ENCODE assay signal across 17 cellular contexts in genomic region chr4:133997440-133997839, GRCh38.
"Had no signal": no experiment of that assay in that cellular context is flagged by ENCODE, and none has a peak within 500 bp of the region (broad histone marks: within the 10 kb centered on the region; RNA-seq: fewer than 3 reads in every experiment).

No MANE protein-coding gene starts in this region.

- H3K9me3 ChIP-seq: body of pancreas, esophagus muscularis mucosa, gastrocnemius medialis, psoas muscle, right lobe of liver, testis, upper lobe of left lung had no signal

- H3K4me1 ChIP-seq: body of pancreas, esophagus muscularis mucosa, gastrocnemius medialis, heart left ventricle, psoas muscle, right lobe of liver, testis, upper lobe of left lung had no signal

- H3K4me3 Mint-ChIP-seq: activated B cell treated with CpG ODN at 0.5 μM for 24 hours; activated CD4-positive, alpha-beta T cell treated with anti-CD3 and anti-CD28 coated beads, Interleukin-2, amount 10 ng/mL, durations not matched to agents 7 days and 5 days; immature natural killer cell; neural crest cell; stimulated activated naive CD8-positive, alpha-beta T cell treated with anti-CD3 and anti-CD28 coated beads, Interleukin-15, amount 100 ng/mL, for 72 hours had no signal

- H3K4me3 ChIP-seq: body of pancreas, esophagus muscularis mucosa, gastrocnemius medialis, heart left ventricle, psoas muscle, right lobe of liver, testis, upper lobe of left lung had no signal

- H3K27ac ChIP-seq: body of pancreas, esophagus muscularis mucosa, gastrocnemius medialis, heart left ventricle, psoas muscle, right lobe of liver, testis, upper lobe of left lung had no signal

- H3K4me1 Mint-ChIP-seq: activated B cell treated with CpG ODN at 0.5 μM for 24 hours; activated CD4-positive, alpha-beta T cell treated with anti-CD3 and anti-CD28 coated beads, Interleukin-2, amount 10 ng/mL, durations not matched to agents 7 days and 5 days; immature natural killer cell; neural crest cell; stimulated activated naive CD8-positive, alpha-beta T cell treated with anti-CD3 and anti-CD28 coated beads, Interleukin-15, amount 100 ng/mL, for 72 hours had no signal

- H3K27me3 Mint-ChIP-seq: activated B cell treated with CpG ODN at 0.5 μM for 24 hours; activated CD4-positive, alpha-beta T cell treated with anti-CD3 and anti-CD28 coated beads, Interleukin-2, amount 10 ng/mL, durations not matched to agents 7 days and 5 days; stimulated activated naive CD8-positive, alpha-beta T cell treated with anti-CD3 and anti-CD28 coated beads, Interleukin-15, amount 100 ng/mL, for 72 hours had no signal

- H3K27me3 ChIP-seq: body of pancreas, esophagus muscularis mucosa, gastrocnemius medialis, heart left ventricle, right lobe of liver, testis, upper lobe of left lung had no signal

- H3K36me3 ChIP-seq: esophagus muscularis mucosa, gastrocnemius medialis, heart left ventricle, right lobe of liver, upper lobe of left lung had no signal

- DNase-seq: activated B cell treated with CpG ODN at 0.5 μM for 24 hours; activated CD4-positive, alpha-beta T cell treated with anti-CD3 and anti-CD28 coated beads, Interleukin-2, amount 10 ng/mL, durations not matched to agents 7 days and 5 days; activated CD8-positive, alpha-beta memory T cell treated with anti-CD3 and anti-CD28 coated beads for 24 hours; activated naive CD4-positive, alpha-beta T cell treated with Interleukin-2 at 50 U/mL for 16 hours; body of pancreas; caudate nucleus; gastrocnemius medialis; heart left ventricle; immature natural killer cell; midbrain; psoas muscle; right lobe of liver; stimulated activated naive CD8-positive, alpha-beta T cell treated with anti-CD3 and anti-CD28 coated beads, Interleukin-15, amount 100 ng/mL, for 72 hours; testis; upper lobe of left lung had no signal

- ATAC-seq: body of pancreas; gastrocnemius medialis; heart left ventricle; psoas muscle; right lobe of liver; stimulated activated naive CD8-positive, alpha-beta T cell treated with anti-CD3 and anti-CD28 coated beads, Interleukin-15, amount 100 ng/mL, for 72 hours had no signal

- H3K27ac Mint-ChIP-seq: activated B cell treated with CpG ODN at 0.5 μM for 24 hours; activated CD4-positive, alpha-beta T cell treated with anti-CD3 and anti-CD28 coated beads, Interleukin-2, amount 10 ng/mL, durations not matched to agents 7 days and 5 days; immature natural killer cell; stimulated activated naive CD8-positive, alpha-beta T cell treated with anti-CD3 and anti-CD28 coated beads, Interleukin-15, amount 100 ng/mL, for 72 hours had no signal
